ENCODE assay signal across 21 cellular contexts in genomic region chr2:29755829-29756228, GRCh38.
DNase-seq lines count a peak whose midpoint lies in the region; ATAC-seq and TF ChIP-seq lines count a peak whose summit lies in the region.
"Had no signal": no experiment of that assay in that cellular context is flagged by ENCODE, and none has a peak within 500 bp of the region (broad histone marks: within the 10 kb centered on the region; RNA-seq: fewer than 3 reads in every experiment).

No MANE protein-coding gene starts in this region.

- peak; percentile 48 for DNase-seq in Ammon's horn (ENCODE audit: low spot score)
- DNase-seq in astrocyte of the hippocampus (ENCODE audit: low read depth, low spot score), result peak; percentile 57
- DNase-seq in left kidney (ENCODE audit: low read depth, low spot score), result peak; percentile 29
- DNase-seq in posterior cingulate gyrus, result peak in 6 of 10 donors; percentile 3 to 65 (median 29)
- no peak for DNase-seq in uterus
- DNase-seq in dermis blood vessel endothelial cell, result no peak
- no peak for DNase-seq in A172 (ENCODE audit: low spot score)
- DNase-seq: Caco-2; CD8-positive, alpha-beta T cell; GF-D8; Karpas-422; NCI-H1105; NCI-H1436 treated with DMSO at 0.1 percent for 48 hours; NCI-H187 treated with DMSO at 0.1 percent for 48 hours; NCI-H2107; NCI-H446 treated with DMSO at 0.1 percent for 48 hours; NCI-H526; RPMI8226; SHP77 had no signal

- no peak for TF ChIP-seq CTCF in uterus (IDR thresholded peaks at IDR 0.05)

- no peaks in the 10 kb centered on the region for H3K36me3 ChIP-seq in uterus

- intact Hi-C loops in posterior cingulate gyrus (cut with DNase I), result no loop called here
- intact Hi-C loops in uterus (cut with DNase I; ENCODE audit: low total_unique reads), result no loop called here

- no peaks in the 10 kb centered on the region for H3K27me3 ChIP-seq in uterus

- H3K4me3 ChIP-seq in uterus, result no peak overlapping the region

- H3K27ac ChIP-seq in uterus, result no peak overlapping the region
- H3K27ac ChIP-seq: C4-2B had no signal

- no peaks in the 10 kb centered on the region for H3K9me3 ChIP-seq in uterus
- H3K9me3 ChIP-seq: Caco-2 had no signal

- peaks cover 0 to under 1% of the 10 kb centered on the region in 2 donors for H3K4me1 ChIP-seq in uterus
- H3K4me1 ChIP-seq: Caco-2 had no signal

- ATAC-seq in GM19023 (IDR thresholded peaks at IDR 0.05; ENCODE audit: unreplicated experiment), result no peak
- ATAC-seq: CD8-positive, alpha-beta T cell had no signal

- TF ChIP-seq POLR2A in uterus (IDR thresholded peaks at IDR 0.05), result no peak

Comparison
In these comparisons a context has a peak if more than half of its experiments do, and no peak if none do; other contexts are left out.
1. DNase-seq: peak in Ammon's horn (single experiment), astrocyte of the hippocampus (single experiment), left kidney (single experiment) and posterior cingulate gyrus (6 of 10); none in uterus (0 of 2), dermis blood vessel endothelial cell (single experiment) and A172 (single experiment).